In genomic region chr17:6708357-6708961, GRCh38 we compare ENCODE assay signal across 29 cellular contexts. TPM values are rescaled to one million over a fixed set of nuclear protein-coding genes. Genes with fewer than 3 reads are reported as not detected.
"Had no signal": no experiment of that assay in that cellular context is flagged by ENCODE, and none has a peak within 500 bp of the region (broad histone marks: within the 10 kb centered on the region; RNA-seq: fewer than 3 reads in every experiment).

No MANE protein-coding gene starts in this region.

- ATAC-seq: activated T-helper 17 cell treated with anti-CD3 and anti-CD28 coated beads, Interleukin-2, amount 50 U/mL, for 72 hours; T-helper 17 cell had no signal

- H3K27ac ChIP-seq: VCaP had no signal

- H3K9me3 Mint-ChIP-seq: activated CD4-positive, alpha-beta memory T cell treated with anti-CD3 and anti-CD28 coated beads for 36 hours; activated CD4-positive, alpha-beta T cell treated with anti-CD3 and anti-CD28 coated beads, Interleukin-2, amount 10 ng/mL, durations not matched to agents 7 days and 5 days; activated naive CD4-positive, alpha-beta T cell treated with anti-CD3 and anti-CD28 coated beads for 36 hours; activated T-helper 17 cell treated with anti-CD3 and anti-CD28 coated beads, Interleukin-2, amount 50 U/mL, for 72 hours; central memory CD8-positive, alpha-beta T cell had no signal

- DNase-seq: activated CD4-positive, alpha-beta memory T cell treated with anti-CD3 and anti-CD28 coated beads for 36 hours; activated CD4-positive, alpha-beta T cell treated with anti-CD3 and anti-CD28 coated beads, Interleukin-2, amount 10 ng/mL, durations not matched to agents 7 days and 5 days; activated CD4-positive, CD25-positive, alpha-beta regulatory T cell; activated gamma-delta T cell; activated naive CD4-positive, alpha-beta T cell treated with anti-CD3 and anti-CD28 coated beads for 36 hours; activated T-cell treated with anti-CD3 and anti-CD28 coated beads for 4 hours; activated T-cell treated with anti-CD3 and anti-CD28 coated beads, Interleukin-2, amount 50 U/mL, for 48 hours; amygdala; Kasumi-1; KBM-7; NCI-H1105 treated with DMSO at 0.1 percent for 48 hours; NCI-H1436 treated with DMSO at 0.1 percent for 48 hours; NCI-H187; NCI-H2081 treated with DMSO at 0.1 percent for 48 hours; NCI-H2171; NCI-H2227 treated with DMSO at 0.1 percent for 48 hours; NCI-H526 treated with DMSO at 0.1 percent for 48 hours; NCI-H82; SIG-M5; T-helper 17 cell; T1000 had no signal

- H3K36me3 Mint-ChIP-seq: activated CD4-positive, alpha-beta memory T cell treated with anti-CD3 and anti-CD28 coated beads for 36 hours; activated naive CD8-positive, alpha-beta T cell; brain had no signal

- H3K27ac Mint-ChIP-seq: activated CD4-positive, alpha-beta memory T cell treated with anti-CD3 and anti-CD28 coated beads for 36 hours; activated CD4-positive, alpha-beta T cell treated with anti-CD3 and anti-CD28 coated beads, Interleukin-2, amount 10 ng/mL, durations not matched to agents 7 days and 5 days; activated naive CD4-positive, alpha-beta T cell treated with anti-CD3 and anti-CD28 coated beads for 36 hours; activated naive CD8-positive, alpha-beta T cell; activated T-helper 17 cell treated with anti-CD3 and anti-CD28 coated beads, Interleukin-2, amount 50 U/mL, for 72 hours; brain; T-helper 17 cell had no signal

- H3K4me3 Mint-ChIP-seq: activated CD4-positive, alpha-beta memory T cell treated with anti-CD3 and anti-CD28 coated beads for 36 hours; activated CD4-positive, alpha-beta T cell treated with anti-CD3 and anti-CD28 coated beads, Interleukin-2, amount 10 ng/mL, durations not matched to agents 7 days and 5 days; activated naive CD4-positive, alpha-beta T cell treated with anti-CD3 and anti-CD28 coated beads for 36 hours; activated naive CD8-positive, alpha-beta T cell; activated T-helper 17 cell treated with anti-CD3 and anti-CD28 coated beads, Interleukin-2, amount 50 U/mL, for 72 hours; brain; central memory CD8-positive, alpha-beta T cell; T-helper 17 cell had no signal

RNA-seq across cellular contexts. Expression of gene SLC13A5, which starts 4.7 kb away (rescaled TPM):
- total RNA-seq: activated CD4-positive, alpha-beta memory T cell treated with anti-CD3 and anti-CD28 coated beads for 36 hours; activated CD4-positive, alpha-beta T cell treated with anti-CD3 and anti-CD28 coated beads, Interleukin-2, amount 10 ng/mL, durations not matched to agents 7 days and 5 days; activated naive CD4-positive, alpha-beta T cell treated with anti-CD3 and anti-CD28 coated beads for 36 hours; activated T-helper 17 cell treated with anti-CD3 and anti-CD28 coated beads, Interleukin-2, amount 50 U/mL, for 72 hours; NCI-H460; OCI-LY7; RPMI7951; T-helper 17 cell had no signal

RNA-seq across cellular contexts. Expression of gene XAF1, which starts 47.4 kb away (rescaled TPM):
- total RNA-seq: NCI-H460 had no signal
